Comparison of ENCODE assay signal across 8 cellular contexts in genomic region chr11:130431337-130431773, GRCh38. TPM values are rescaled to one million over a fixed set of nuclear protein-coding genes. Genes with fewer than 3 reads are reported as not detected.
DNase-seq lines count a peak whose midpoint lies in the region; ATAC-seq and TF ChIP-seq lines count a peak whose summit lies in the region.

No MANE protein-coding gene starts in this region.

- CTCF ChIA-PET in Panc1 (lab: Charles Lee): interaction anchor here (0.6 to 3.1 kb wide), 17 partner anchors 11 to 909 kb away, joined by 3 to 39 read pairs (median 4); no protein-coding TSS in a partner anchor

- no peaks in the 10 kb centered on the region for H3K9me3 Mint-ChIP-seq in activated T-cell treated with anti-CD3 and anti-CD28 coated beads, Interleukin-2, amount 50 U/mL, for 72 hours

- in situ Hi-C loops in Panc1 (cut with HindIII; ENCODE audit: low pct_unique_long_range_greater_than_20kb, low sequenced_read_pairs): no loop called here

- TF ChIP-seq CTCF in Panc1 (IDR thresholded peaks at IDR 0.05): peak; percentile 89
- TF ChIP-seq CTCF in fibroblast of pulmonary artery (IDR thresholded peaks at IDR 0.05; ENCODE audit: low read length, missing control alignments): peak; percentile 71
- peak; percentile 46 to 85 (median 74) for TF ChIP-seq CTCF in thyroid gland (IDR thresholded peaks at IDR 0.05)

- no peak overlapping the region for H3K4me3 ChIP-seq in Panc1 (ENCODE audit: low read depth in 2 of 2, low read length in 2 of 2)
- no peak overlapping the region for H3K4me3 ChIP-seq in fibroblast of pulmonary artery (replicated peaks; ENCODE audit: low read depth, low read length)
- no peak overlapping the region for H3K4me3 ChIP-seq in thyroid gland (replicated peaks in 1 of 3)

- intact Hi-C loops in Panc1 (cut with micrococcal nuclease; ENCODE audit: unreplicated experiment): no loop called here
- intact Hi-C loops in thyroid gland (cut with DNase I): loop anchor here (10.0 kb wide), 1 partner anchor 393 kb away; no protein-coding TSS in a partner anchor

- H3K27me3 ChIP-seq in Panc1 (ENCODE audit: control insufficient read depth, insufficient read depth, low read length) (peaks cover 26% of the 10 kb centered on the region), thyroid gland (no peaks in the 10 kb centered on the region)

- no peak overlapping the region for H3K4me3 Mint-ChIP-seq in activated T-cell treated with anti-CD3 and anti-CD28 coated beads, Interleukin-2, amount 50 U/mL, for 72 hours

- DNase-seq in AG20443 (ENCODE audit: low spot score) (peak; percentile 58), Panc1 (ENCODE audit: low read depth, low spot score) (no peak), fibroblast of pulmonary artery (ENCODE audit: low read depth) (peak; percentile 79), nucleus accumbens (lab: John Stamatoyannopoulos, UW) (peak in 46 of 56 donors; percentile 8 to 88 (median 42)), thyroid gland (peak; percentile 80 to 81)
- DNase-seq in activated T-cell treated with anti-CD3 and anti-CD28 coated beads, Interleukin-2, amount 50 U/mL, for 72 hours: peak; percentile 74 to 76

- 16 to 17% methylated on average over 9 to 10 of the region's 10 CpGs for WGBS in thyroid gland, 2 donors

- H3K4me1 Mint-ChIP-seq in activated T-cell treated with anti-CD3 and anti-CD28 coated beads, Interleukin-2, amount 50 U/mL, for 72 hours (ENCODE audit: low read depth): peaks cover 15% of the 10 kb centered on the region

- H3K27me3 Mint-ChIP-seq in activated T-cell treated with anti-CD3 and anti-CD28 coated beads, Interleukin-2, amount 50 U/mL, for 72 hours (ENCODE audit: low read depth): peaks cover 49% of the 10 kb centered on the region

- ATAC-seq in GM18867 (IDR thresholded peaks at IDR 0.05; ENCODE audit: unreplicated experiment): peak; percentile 40
- peak; percentile 41 for ATAC-seq in HG03469 (IDR thresholded peaks at IDR 0.05; ENCODE audit: unreplicated experiment)
- ATAC-seq in Panc1: peak; percentile 47
- ATAC-seq in activated T-cell treated with anti-CD3 and anti-CD28 coated beads, Interleukin-2, amount 50 U/mL, for 72 hours (replicated peaks in 1 of 2): peak; percentile 56 to 63

- no peaks in the 10 kb centered on the region for H3K36me3 ChIP-seq in Panc1 (ENCODE audit: control insufficient read depth, insufficient read depth, low read length)
- H3K36me3 ChIP-seq in thyroid gland: no peaks in the 10 kb centered on the region

- H3K9me3 ChIP-seq in Panc1 (ENCODE audit: control insufficient read depth, insufficient read depth, low read depth, low read length) (no peaks in the 10 kb centered on the region), thyroid gland (no peaks in the 10 kb centered on the region)

- H3K27ac ChIP-seq in Panc1 (ENCODE audit: low read length) (no peak overlapping the region), thyroid gland (no peak overlapping the region)

- peaks cover 21% of the 10 kb centered on the region for H3K4me1 ChIP-seq in Panc1 (ENCODE audit: control insufficient read depth, insufficient read depth, low read length)
- peaks cover 15 to 32% of the 10 kb centered on the region in 2 donors for H3K4me1 ChIP-seq in thyroid gland

- BruUV-seq in Panc1 (replicated peaks; lab: Mats Ljungman, UMichigan): no TSS peak

- POLR2A ChIA-PET in Panc1 (lab: Charles Lee): no interaction called here

- no peaks in the 10 kb centered on the region for H3K36me3 Mint-ChIP-seq in activated T-cell treated with anti-CD3 and anti-CD28 coated beads, Interleukin-2, amount 50 U/mL, for 72 hours (ENCODE audit: insufficient read depth in 2 of 2)

- TF ChIP-seq POLR2A in thyroid gland (IDR thresholded peaks at IDR 0.05): no peak

- no peak overlapping the region for H3K27ac Mint-ChIP-seq in activated T-cell treated with anti-CD3 and anti-CD28 coated beads, Interleukin-2, amount 50 U/mL, for 72 hours

RNA-seq across cellular contexts. Expression of gene ADAMTS8, which starts 2.9 kb away (rescaled TPM):
- 0.15 TPM for total RNA-seq in Panc1 (2021; ENCODE audit: unreplicated experiment)
- polyA plus RNA-seq in Panc1 (2012; ENCODE audit: insufficient read length): 0.12 TPM
- not detected for total RNA-seq in activated T-cell treated with anti-CD3 and anti-CD28 coated beads, Interleukin-2, amount 50 U/mL, for 72 hours
- under 1 TPM in 2 of 4 donors, not detected in 2; 0.38 to 0.56 TPM for total RNA-seq in thyroid gland

RNA-seq across cellular contexts. Expression of gene ADAMTS15, which starts 17.1 kb away (rescaled TPM):
- total RNA-seq in Panc1 (2021; ENCODE audit: unreplicated experiment) (39.9 TPM), thyroid gland (10 to 100 TPM; 11.2 to 29.2 (median 23.5) TPM)
- polyA plus RNA-seq in Panc1 (2012; ENCODE audit: insufficient read length): 44.4 TPM
- total RNA-seq in activated T-cell treated with anti-CD3 and anti-CD28 coated beads, Interleukin-2, amount 50 U/mL, for 72 hours: under 1 TPM; 0.05 to 0.07 TPM

Comparison
In these comparisons a context has a peak if more than half of its experiments do, and no peak if none do; other contexts are left out.
1. RNA of gene ADAMTS15, which starts 17.1 kb away (total RNA-seq): 39.9 TPM in Panc1 (single experiment) and 11.2 to 29.2 TPM in thyroid gland; 0.05 to 0.07 TPM in activated T-cell treated with anti-CD3 and anti-CD28 coated beads, Interleukin-2, amount 50 U/mL, for 72 hours; every median in the first group is over 10 times any median in the second.
2. Peak in every context shown above with its lines, with median percentiles within 50 percentile points of each other: ATAC-seq and CTCF ChIP-seq.